ENCODE assay signal across 34 cellular contexts in genomic region chr15:31781261-31781660, GRCh38.
"Had no signal": no experiment of that assay in that cellular context is flagged by ENCODE, and none has a peak within 500 bp of the region (broad histone marks: within the 10 kb centered on the region; RNA-seq: fewer than 3 reads in every experiment).

No MANE protein-coding gene starts in this region.

- H3K9ac ChIP-seq: neural progenitor cell had no signal

- H3K4me1 Mint-ChIP-seq: immature natural killer cell; naive B cell; natural killer cell; stimulated activated naive B cell treated with anti-CD40 and anti-IgM and Interleukin-4, amounts not matched to agents 10 μg/mL and 1 μg/mL and 100 μg/mL, for 72 hours had no signal

- H3K9me3 ChIP-seq: heart left ventricle, left lung, lower lobe of right lung, ovary, prostate gland, sigmoid colon, spleen, stomach, thoracic aorta, upper lobe of right lung had no signal

- H3K27ac Mint-ChIP-seq: immature natural killer cell; naive B cell; natural killer cell; nephron progenitor cell; neural progenitor cell; stimulated activated naive B cell treated with anti-CD40 and anti-IgM and Interleukin-4, amounts not matched to agents 10 μg/mL and 1 μg/mL and 100 μg/mL, for 72 hours had no signal

- H3K27me3 ChIP-seq: heart left ventricle, left lung, neural progenitor cell, ovary, sigmoid colon, stomach, suprapubic skin, tibial artery, upper lobe of right lung had no signal

- H3K36me3 ChIP-seq: heart left ventricle, left lung, lower lobe of right lung, neural progenitor cell, ovary, prostate gland, sigmoid colon, spleen, stomach, suprapubic skin, thoracic aorta, tibial artery, upper lobe of right lung had no signal

- H2AFZ ChIP-seq: neural progenitor cell had no signal

- DNase-seq: heart left ventricle; hypothalamus; immature natural killer cell; kidney; left colon; left lung; lower lobe of right lung; mammary epithelial cell; mesenchymal stem cell; naive B cell; natural killer cell; nephron progenitor cell; ovary; retina; right cardiac atrium; sigmoid colon; small intestine; spleen; stimulated activated CD4-positive, alpha-beta T cell treated with anti-CD3 and anti-CD28 coated beads, Interleukin-1b, Interleukin-23, amount 100 ng/mL, for 48 hours; stimulated activated CD4-positive, alpha-beta T cell treated with anti-CD3 and anti-CD28 coated beads, Interleukin-2, amount 100 ng/mL, for 48 hours; stimulated activated CD4-positive, alpha-beta T cell treated with anti-CD3 and anti-CD28 coated beads, Interleukin-4, amount 100 ng/mL, for 4 hours; stimulated activated CD8-positive, alpha-beta memory T cell treated with anti-CD3 and anti-CD28 coated beads, Interleukin-4, amount 100 ng/mL, for 48 hours; stimulated activated naive B cell treated with anti-CD40 and anti-IgM and Interleukin-4, amounts not matched to agents 10 μg/mL and 1 μg/mL and 100 μg/mL, for 72 hours; stimulated activated naive CD8-positive, alpha-beta T cell treated with anti-CD3 and anti-CD28 coated beads, Interleukin-15, Interleukin-2, amounts not matched to agents 100 U/mL and 50 U/mL, for 24 hours; stomach; tibial artery; trophoblast cell; upper lobe of right lung had no signal

- H3K4me2 ChIP-seq: neural progenitor cell had no signal

- H3K36me3 Mint-ChIP-seq: immature natural killer cell; naive B cell; natural killer cell; neural progenitor cell; stimulated activated naive B cell treated with anti-CD40 and anti-IgM and Interleukin-4, amounts not matched to agents 10 μg/mL and 1 μg/mL and 100 μg/mL, for 72 hours had no signal

- H3K9me3 Mint-ChIP-seq: immature natural killer cell; natural killer cell; nephron progenitor cell; neural progenitor cell; stimulated activated naive B cell treated with anti-CD40 and anti-IgM and Interleukin-4, amounts not matched to agents 10 μg/mL and 1 μg/mL and 100 μg/mL, for 72 hours had no signal

- H3K4me3 ChIP-seq: heart left ventricle, left lung, lower lobe of right lung, neural progenitor cell, ovary, prostate gland, sigmoid colon, spleen, stomach, suprapubic skin, thoracic aorta, tibial artery, upper lobe of right lung had no signal

- FAIRE-seq: islet of Langerhans, kidney, small intestine, urothelium cell line had no signal

- H3K4me1 ChIP-seq: heart left ventricle, left lung, lower lobe of right lung, prostate gland, sigmoid colon, spleen, stomach, suprapubic skin, tibial artery, upper lobe of right lung had no signal

- H3K4me3 Mint-ChIP-seq: immature natural killer cell; naive B cell; natural killer cell; nephron progenitor cell; neural progenitor cell; stimulated activated naive B cell treated with anti-CD40 and anti-IgM and Interleukin-4, amounts not matched to agents 10 μg/mL and 1 μg/mL and 100 μg/mL, for 72 hours had no signal

- H3K27ac ChIP-seq: heart left ventricle, left lung, lower lobe of right lung, neural progenitor cell, ovary, prostate gland, sigmoid colon, spleen, stomach, suprapubic skin, thoracic aorta, tibial artery, upper lobe of right lung had no signal

- ATAC-seq: left colon; left lung; lower lobe of right lung; natural killer cell; right cardiac atrium; stimulated activated naive B cell treated with anti-CD40 and anti-IgM and Interleukin-4, amounts not matched to agents 10 μg/mL and 1 μg/mL and 100 μg/mL, for 72 hours; upper lobe of right lung had no signal
